In genomic region chr5:80644900-80645299, GRCh38 we compare ENCODE assay signal across 1 cellular context.
A peak's percentile ranks its signal among the peaks of the same experiment; 100 is the strongest.
TF ChIP-seq lines count a peak whose summit lies in the region.

No MANE protein-coding gene starts in this region.

TF ChIP-seq in HepG2, 621 proteins besides CTCF, POLR2A, EP300 and RAD21:
- TF ChIP-seq, protein P1, sequence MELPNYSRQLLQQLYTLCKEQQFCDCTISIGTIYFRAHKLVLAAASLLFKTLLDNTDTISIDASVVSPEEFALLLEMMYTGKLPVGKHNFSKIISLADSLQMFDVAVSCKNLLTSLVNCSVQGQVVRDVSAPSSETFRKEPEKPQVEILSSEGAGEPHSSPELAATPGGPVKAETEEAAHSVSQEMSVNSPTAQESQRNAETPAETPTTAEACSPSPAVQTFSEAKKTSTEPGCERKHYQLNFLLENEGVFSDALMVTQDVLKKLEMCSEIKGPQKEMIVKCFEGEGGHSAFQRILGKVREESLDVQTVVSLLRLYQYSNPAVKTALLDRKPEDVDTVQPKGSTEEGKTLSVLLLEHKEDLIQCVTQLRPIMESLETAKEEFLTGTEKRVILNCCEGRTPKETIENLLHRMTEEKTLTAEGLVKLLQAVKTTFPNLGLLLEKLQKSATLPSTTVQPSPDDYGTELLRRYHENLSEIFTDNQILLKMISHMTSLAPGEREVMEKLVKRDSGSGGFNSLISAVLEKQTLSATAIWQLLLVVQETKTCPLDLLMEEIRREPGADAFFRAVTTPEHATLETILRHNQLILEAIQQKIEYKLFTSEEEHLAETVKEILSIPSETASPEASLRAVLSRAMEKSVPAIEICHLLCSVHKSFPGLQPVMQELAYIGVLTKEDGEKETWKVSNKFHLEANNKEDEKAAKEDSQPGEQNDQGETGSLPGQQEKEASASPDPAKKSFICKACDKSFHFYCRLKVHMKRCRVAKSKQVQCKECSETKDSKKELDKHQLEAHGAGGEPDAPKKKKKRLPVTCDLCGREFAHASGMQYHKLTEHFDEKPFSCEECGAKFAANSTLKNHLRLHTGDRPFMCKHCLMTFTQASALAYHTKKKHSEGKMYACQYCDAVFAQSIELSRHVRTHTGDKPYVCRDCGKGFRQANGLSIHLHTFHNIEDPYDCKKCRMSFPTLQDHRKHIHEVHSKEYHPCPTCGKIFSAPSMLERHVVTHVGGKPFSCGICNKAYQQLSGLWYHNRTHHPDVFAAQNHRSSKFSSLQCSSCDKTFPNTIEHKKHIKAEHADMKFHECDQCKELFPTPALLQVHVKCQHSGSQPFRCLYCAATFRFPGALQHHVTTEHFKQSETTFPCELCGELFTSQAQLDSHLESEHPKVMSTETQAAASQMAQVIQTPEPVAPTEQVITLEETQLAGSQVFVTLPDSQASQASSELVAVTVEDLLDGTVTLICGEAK (IDR thresholded peaks at IDR 0.05), result no peak
- TF ChIP-seq, protein P1 (CRISPR knock-in tag; IDR thresholded peaks at IDR 0.05), result no peak
- TF ChIP-seq, protein P2, sequence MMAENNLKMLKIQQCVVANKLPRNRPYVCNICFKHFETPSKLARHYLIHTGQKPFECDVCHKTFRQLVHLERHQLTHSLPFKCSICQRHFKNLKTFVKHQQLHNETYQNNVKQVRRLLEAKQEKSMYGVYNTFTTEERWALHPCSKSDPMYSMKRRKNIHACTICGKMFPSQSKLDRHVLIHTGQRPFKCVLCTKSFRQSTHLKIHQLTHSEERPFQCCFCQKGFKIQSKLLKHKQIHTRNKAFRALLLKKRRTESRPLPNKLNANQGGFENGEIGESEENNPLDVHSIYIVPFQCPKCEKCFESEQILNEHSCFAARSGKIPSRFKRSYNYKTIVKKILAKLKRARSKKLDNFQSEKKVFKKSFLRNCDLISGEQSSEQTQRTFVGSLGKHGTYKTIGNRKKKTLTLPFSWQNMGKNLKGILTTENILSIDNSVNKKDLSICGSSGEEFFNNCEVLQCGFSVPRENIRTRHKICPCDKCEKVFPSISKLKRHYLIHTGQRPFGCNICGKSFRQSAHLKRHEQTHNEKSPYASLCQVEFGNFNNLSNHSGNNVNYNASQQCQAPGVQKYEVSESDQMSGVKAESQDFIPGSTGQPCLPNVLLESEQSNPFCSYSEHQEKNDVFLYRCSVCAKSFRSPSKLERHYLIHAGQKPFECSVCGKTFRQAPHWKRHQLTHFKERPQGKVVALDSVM (CRISPR knock-in tag; IDR thresholded peaks at IDR 0.05), result peak; percentile 19; the same call in 1 of the 2 replicates
- TF ChIP-seq PRDM15 (CRISPR knock-in tag; IDR thresholded peaks at IDR 0.05) (no peak), ZNF670 (CRISPR knock-in tag; IDR thresholded peaks at IDR 0.05; ENCODE audit: borderline replicate concordance) (no peak), ZNF280D (CRISPR knock-in tag; IDR thresholded peaks at IDR 0.05) (no peak)
